In the genomic region with DNA sequence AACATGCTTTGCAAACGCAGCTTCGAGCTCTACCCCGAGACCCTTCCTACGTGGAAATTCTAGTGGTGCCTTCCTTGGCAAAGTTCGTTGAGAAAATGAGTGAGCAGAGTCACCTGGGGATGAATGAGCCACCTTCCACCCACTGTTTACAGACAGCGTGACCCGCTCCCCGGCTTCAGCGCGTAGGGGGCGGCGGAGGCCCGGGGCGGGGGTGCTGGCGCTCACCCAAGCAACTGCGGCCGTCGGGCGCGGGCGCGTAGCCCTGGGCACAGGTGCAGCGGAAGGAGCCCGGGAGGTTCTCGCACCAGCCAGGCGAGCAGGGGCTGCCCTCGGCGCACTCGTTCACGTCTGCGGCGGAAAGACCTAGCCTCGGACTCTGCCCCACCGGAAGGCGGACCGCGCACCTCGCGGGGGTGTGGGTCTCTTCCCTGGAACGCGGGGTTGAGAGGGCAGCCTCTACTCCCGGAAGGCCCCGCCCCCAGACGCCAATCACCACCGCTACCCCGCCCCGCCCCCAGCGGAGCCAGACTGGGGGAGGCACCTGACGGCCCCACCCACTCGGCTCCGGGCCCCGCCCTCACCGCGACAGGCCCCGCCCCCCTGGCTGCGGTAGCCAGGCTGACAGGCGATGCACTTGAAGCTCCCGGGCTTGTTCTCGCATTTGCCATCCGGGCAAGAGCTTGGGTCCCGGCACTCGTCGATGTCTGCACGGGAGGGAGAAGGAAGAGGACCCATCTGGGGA, we compare ENCODE assay signal across 8 cellular contexts. TPM values are rescaled to one million over a fixed set of nuclear protein-coding genes. Genes with fewer than 3 reads are reported as not detected.
DNase-seq lines count a peak whose midpoint lies in the region; ATAC-seq and TF ChIP-seq lines count a peak whose summit lies in the region.

No MANE protein-coding gene starts in this region.

- CTCF ChIA-PET in CD4-positive, alpha-beta memory T cell (lab: Charles Lee; ENCODE audit: partially characterized antibody), result interaction anchor here (0.9 to 7.9 kb wide), 6 partner anchors 13 to 41 kb away, joined by 3 to 124 read pairs (median 4); partner anchors contain the start of genes EHBP1L1 and FAM89B
- CTCF ChIA-PET in PC-3 (lab: Charles Lee), result interaction anchor here (0.6 to 1.0 kb wide), 6 partner anchors 19 to 146 kb away, joined by 4 to 16 read pairs (median 9); partner anchors contain the start of genes EHBP1L1 and ZNRD2

- H3K79me2 ChIP-seq in PC-3 (ENCODE audit: low read length) (no peaks in the 10 kb centered on the region), smooth muscle cell (ENCODE audit: low read depth) (no peaks in the 10 kb centered on the region)

- H3K9me2 ChIP-seq in PC-3 (replicated peaks; ENCODE audit: low read length), result no peaks in the 10 kb centered on the region

- POLR2A ChIA-PET in CD4-positive, alpha-beta memory T cell (lab: Charles Lee; ENCODE audit: partially characterized antibody), result interaction anchor here (0.7 to 10.5 kb wide), 27 partner anchors 9 to 313 kb away, joined by 3 to 181 read pairs (median 4); partner anchors contain the start of genes EHBP1L1, FAM89B, LTBP3 and MALAT1
- POLR2A ChIA-PET in PC-3 (lab: Charles Lee; ENCODE audit: unreplicated experiment), result interaction anchor here (0.5 to 0.8 kb wide), 2 partner anchors 21 to 272 kb away, joined by 3 to 7 read pairs; partner anchors contain the start of gene SCYL1

- peak overlapping the region; percentile 61 for H2AFZ ChIP-seq in PC-3 (ENCODE audit: low read length)
- no peak overlapping the region for H2AFZ ChIP-seq in smooth muscle cell (ENCODE audit: low read depth)

- no peaks in the 10 kb centered on the region for H3K27me3 Mint-ChIP-seq in CD4-positive, alpha-beta memory T cell
- no peaks in the 10 kb centered on the region for H3K27me3 Mint-ChIP-seq in activated T-helper 2 cell treated with anti-CD3 and anti-CD28 coated beads, Interferon-gamma antibody, Interleukin-2, Interleukin-4, amounts not matched to agents 10 μg/mL and 5 μg/mL and 100 μg/mL, durations not matched to agents 14 hours and 24 hours and 36 hours (ENCODE audit: low read depth)
- H3K27me3 Mint-ChIP-seq in chondrocyte (ENCODE audit: low read depth), result no peaks in the 10 kb centered on the region

- H3K4me1 Mint-ChIP-seq in CD4-positive, alpha-beta memory T cell, result peaks cover 31 to 65% (median 43%) of the 10 kb centered on the region in 4 donors
- peaks cover 35% of the 10 kb centered on the region for H3K4me1 Mint-ChIP-seq in activated T-helper 2 cell treated with anti-CD3 and anti-CD28 coated beads, Interferon-gamma antibody, Interleukin-2, Interleukin-4, amounts not matched to agents 10 μg/mL and 5 μg/mL and 100 μg/mL, durations not matched to agents 14 hours and 24 hours and 36 hours (ENCODE audit: low read depth)
- peaks cover 8% of the 10 kb centered on the region for H3K4me1 Mint-ChIP-seq in chondrocyte (ENCODE audit: low read depth)

- peaks cover 46% of the 10 kb centered on the region for H3K4me1 ChIP-seq in CD4-positive, alpha-beta memory T cell (ENCODE audit: insufficient read depth, low read length)
- H3K4me1 ChIP-seq in HUES48 (ENCODE audit: control insufficient read depth, insufficient read depth, low read length) (0 out of 2 replicates have a peak, but pooled peaks cover 2% of the 10 kb centered on the region), PC-3 (ENCODE audit: insufficient read depth, low read length) (peaks cover 28% of the 10 kb centered on the region), right cardiac atrium (ENCODE audit: control insufficient read depth, insufficient read depth, low read length) (no peaks in the 10 kb centered on the region), smooth muscle cell (ENCODE audit: low read depth) (no peaks in the 10 kb centered on the region)

- H3K4me2 ChIP-seq in PC-3 (ENCODE audit: low read length) (peak overlapping the region; percentile 88), smooth muscle cell (peak overlapping the region; percentile 61)

- TF ChIP-seq CTCF in PC-3 (conservative IDR thresholded peaks at IDR 0.05; ENCODE audit: low read depth, low read length) (no peak), smooth muscle cell (IDR thresholded peaks at IDR 0.05; ENCODE audit: borderline replicate concordance, insufficient read depth, poor library complexity, severe bottlenecking) (no peak), chondrocyte (IDR thresholded peaks at IDR 0.05) (no peak)

- BruUV-seq in PC-3 (replicated peaks; lab: Mats Ljungman, UMichigan), result no TSS peak

- H3K9me3 Mint-ChIP-seq in CD4-positive, alpha-beta memory T cell, result no peaks in the 10 kb centered on the region
- H3K9me3 Mint-ChIP-seq in activated T-helper 2 cell treated with anti-CD3 and anti-CD28 coated beads, Interferon-gamma antibody, Interleukin-2, Interleukin-4, amounts not matched to agents 10 μg/mL and 5 μg/mL and 100 μg/mL, durations not matched to agents 14 hours and 24 hours and 36 hours, result no peaks in the 10 kb centered on the region
- H3K9me3 Mint-ChIP-seq in chondrocyte (ENCODE audit: low read depth), result no peaks in the 10 kb centered on the region

- H3K36me3 Mint-ChIP-seq in CD4-positive, alpha-beta memory T cell, result peaks cover 5 to 18% of the 10 kb centered on the region in 2 donors
- H3K36me3 Mint-ChIP-seq in activated T-helper 2 cell treated with anti-CD3 and anti-CD28 coated beads, Interferon-gamma antibody, Interleukin-2, Interleukin-4, amounts not matched to agents 10 μg/mL and 5 μg/mL and 100 μg/mL, durations not matched to agents 14 hours and 24 hours and 36 hours (ENCODE audit: low read depth), result peaks cover 60% of the 10 kb centered on the region
- H3K36me3 Mint-ChIP-seq in chondrocyte (ENCODE audit: low read depth), result peaks cover 36% of the 10 kb centered on the region

- 47% methylated on average over 64 of the region's 64 CpGs for WGBS in right cardiac atrium
- WGBS in smooth muscle cell (ENCODE audit: low lambda C conversion rate), result 22% methylated on average over 52 of the region's 64 CpGs

- no peak overlapping the region for H3K9ac ChIP-seq in HUES48 (ENCODE audit: low read depth, low read length)
- H3K9ac ChIP-seq in PC-3 (ENCODE audit: low read length), result no peak overlapping the region
- no peak overlapping the region for H3K9ac ChIP-seq in smooth muscle cell (ENCODE audit: low read depth)

- H3F3A ChIP-seq in PC-3 (ENCODE audit: low read length, unreplicated experiment) (no peaks in the 10 kb centered on the region), smooth muscle cell (ENCODE audit: low read depth) (peaks cover 5% of the 10 kb centered on the region)

- H3K27ac Mint-ChIP-seq in CD4-positive, alpha-beta memory T cell, result peak overlapping the region; percentile 81 to 97 (median 94)
- H3K27ac Mint-ChIP-seq in activated T-helper 2 cell treated with anti-CD3 and anti-CD28 coated beads, Interferon-gamma antibody, Interleukin-2, Interleukin-4, amounts not matched to agents 10 μg/mL and 5 μg/mL and 100 μg/mL, durations not matched to agents 14 hours and 24 hours and 36 hours, result peak overlapping the region; percentile 81
- no peak overlapping the region for H3K27ac Mint-ChIP-seq in chondrocyte (ENCODE audit: unreplicated experiment)

- no peaks in the 10 kb centered on the region for H3K27me3 ChIP-seq in CD4-positive, alpha-beta memory T cell (ENCODE audit: insufficient read depth, low read length)
- H3K27me3 ChIP-seq in HUES48 (ENCODE audit: control insufficient read depth, insufficient read depth, low read length) (peaks cover 53% of the 10 kb centered on the region), PC-3 (ENCODE audit: low read length) (no peaks in the 10 kb centered on the region), right cardiac atrium (ENCODE audit: control insufficient read depth, insufficient read depth) (no peaks in the 10 kb centered on the region), smooth muscle cell (ENCODE audit: low read depth) (no peaks in the 10 kb centered on the region)

- H4K20me1 ChIP-seq in PC-3 (ENCODE audit: low read length) (no peaks in the 10 kb centered on the region), smooth muscle cell (ENCODE audit: low read depth) (no peaks in the 10 kb centered on the region)

- peaks cover 3% of the 10 kb centered on the region for H3K36me3 ChIP-seq in CD4-positive, alpha-beta memory T cell (ENCODE audit: insufficient read depth, low read length)
- H3K36me3 ChIP-seq in HUES48 (ENCODE audit: control insufficient read depth, insufficient read depth, low read length) (no peaks in the 10 kb centered on the region), PC-3 (ENCODE audit: low read depth, low read length) (peaks cover 7% of the 10 kb centered on the region; the same call in 1 of the 2 replicates), smooth muscle cell (ENCODE audit: low read depth) (no peaks in the 10 kb centered on the region)

- DNase-seq in CD4-positive, alpha-beta memory T cell, result peak; percentile 96 to 99 (median 97)
- DNase-seq in PC-3 (peak; percentile 94), right cardiac atrium (peak; percentile 83 to 95 (median 92)), smooth muscle cell (lab: John Stamatoyannopoulos, UW; ENCODE audit: unreplicated experiment) (no peak), chondrocyte (ENCODE audit: low spot score) (no peak)
- peak; percentile 97 for DNase-seq in activated T-helper 2 cell treated with anti-CD3 and anti-CD28 coated beads, Interferon-gamma antibody, Interleukin-2, Interleukin-4, amounts not matched to agents 10 μg/mL and 5 μg/mL and 100 μg/mL, durations not matched to agents 14 hours and 24 hours and 36 hours (ENCODE audit: low spot score)

- H3K9me3 ChIP-seq in CD4-positive, alpha-beta memory T cell (ENCODE audit: control insufficient read depth in 1 of 2, low read length in 2 of 2), result no peaks in the 10 kb centered on the region
- H3K9me3 ChIP-seq in HUES48 (ENCODE audit: control insufficient read depth, insufficient read depth, low read length) (no peaks in the 10 kb centered on the region), PC-3 (ENCODE audit: low read length) (no peaks in the 10 kb centered on the region), right cardiac atrium (ENCODE audit: control insufficient read depth, low read length) (no peaks in the 10 kb centered on the region), smooth muscle cell (replicated peaks; ENCODE audit: low read depth) (no peaks in the 10 kb centered on the region)

- H3K27ac ChIP-seq in CD4-positive, alpha-beta memory T cell (ENCODE audit: low read depth, low read length), result peak overlapping the region; percentile 59
- H3K27ac ChIP-seq in HUES48 (ENCODE audit: low read depth, low read length) (no peak overlapping the region), PC-3 (ENCODE audit: low read length) (peak overlapping the region; percentile 44), right cardiac atrium (ENCODE audit: low read length) (no peak overlapping the region), smooth muscle cell (ENCODE audit: low read depth) (no peak overlapping the region)

- intact Hi-C loops in CD4-positive, alpha-beta memory T cell (cut with micrococcal nuclease), result no loop called here
- intact Hi-C loops in PC-3 (cut with micrococcal nuclease) (loop anchor here (10.0 kb wide), 1 partner anchor 68 kb away; the partner anchor contains the start of genes MAP3K11 and PCNX3), right cardiac atrium (cut with DNase I) (loop anchor here in 2 of 4 donors (10.0 kb wide), 1 partner anchor 58 kb away; no protein-coding TSS in a partner anchor)
- intact Hi-C loops in activated T-helper 2 cell treated with anti-CD3 and anti-CD28 coated beads, Interferon-gamma antibody, Interleukin-2, Interleukin-4, amounts not matched to agents 10 μg/mL and 5 μg/mL and 100 μg/mL, durations not matched to agents 14 hours and 24 hours and 36 hours (cut with micrococcal nuclease), result loop anchor here (1.0 kb wide), 2 partner anchors 24 to 29 kb away; partner anchors contain the start of gene ZNRD2

- ATAC-seq in GM19463 (IDR thresholded peaks at IDR 0.05; ENCODE audit: unreplicated experiment) (peak; percentile 75), PC-3 (peak; percentile 74), right cardiac atrium (peak; percentile 79 to 83)

- H3K4me3 Mint-ChIP-seq in CD4-positive, alpha-beta memory T cell, result peak overlapping the region; percentile 79 to 92 (median 80)
- H3K4me3 Mint-ChIP-seq in activated T-helper 2 cell treated with anti-CD3 and anti-CD28 coated beads, Interferon-gamma antibody, Interleukin-2, Interleukin-4, amounts not matched to agents 10 μg/mL and 5 μg/mL and 100 μg/mL, durations not matched to agents 14 hours and 24 hours and 36 hours (ENCODE audit: low read depth), result peak overlapping the region; percentile 76
- H3K4me3 Mint-ChIP-seq in chondrocyte (ENCODE audit: unreplicated experiment), result no peak overlapping the region

- peak overlapping the region in 1 of 2 donors; percentile 41 for H3K4me3 ChIP-seq in CD4-positive, alpha-beta memory T cell (ENCODE audit: low read length in 2 of 2)
- peak overlapping the region; percentile 71 for H3K4me3 ChIP-seq in HUES48 (ENCODE audit: low read depth, low read length)
- H3K4me3 ChIP-seq in PC-3 (ENCODE audit: low read length), result peak overlapping the region; percentile 69
- no peak overlapping the region for H3K4me3 ChIP-seq in right cardiac atrium (ENCODE audit: low read length)
- peak overlapping the region; percentile 34 for H3K4me3 ChIP-seq in smooth muscle cell

RNA-seq across cellular contexts. Expression of gene LTBP3, which starts 11.8 kb away (rescaled TPM):
- 100 to 1,000 TPM; 201 to 211 TPM for total RNA-seq in CD4-positive, alpha-beta memory T cell
- polyA plus RNA-seq in CD4-positive, alpha-beta memory T cell, result 10 to 100 TPM in 1 of 2 donors, 1 to 10 TPM in 1; 9.0 to 23.6 TPM
- total RNA-seq in PC-3 (2014; rRNA removed), result 197 and 233 TPM in 2 replicates
- 85.3 and 86.4 TPM in 2 replicates for total RNA-seq in activated T-helper 2 cell treated with anti-CD3 and anti-CD28 coated beads, Interferon-gamma antibody, Interleukin-2, Interleukin-4, amounts not matched to agents 10 μg/mL and 5 μg/mL and 100 μg/mL, durations not matched to agents 14 hours and 24 hours and 36 hours
- 100 to 1,000 TPM; 128 to 161 (median 140) TPM for total RNA-seq in right cardiac atrium
- polyA plus RNA-seq in right cardiac atrium, result 60.2 TPM
- total RNA-seq in smooth muscle cell, result 33.6 TPM in 2 replicates
- polyA plus RNA-seq in smooth muscle cell, result 46.4 and 53.9 TPM in 2 replicates
- total RNA-seq in chondrocyte, result 264 to 272 TPM (median 271 TPM) in 3 replicates

RNA-seq across cellular contexts. Expression of gene SCYL1, which starts 21.5 kb away (rescaled TPM):
- total RNA-seq in CD4-positive, alpha-beta memory T cell, result 10 to 100 TPM; 72.5 to 81.3 TPM
- polyA plus RNA-seq in CD4-positive, alpha-beta memory T cell, result 10 to 100 TPM; 22.9 to 40.8 TPM
- total RNA-seq in PC-3 (2014; rRNA removed) (201 and 262 TPM in 2 replicates), right cardiac atrium (10 to 100 TPM; 59.9 to 65.2 (median 62.8) TPM), smooth muscle cell (66.6 and 90.8 TPM in 2 replicates), chondrocyte (108 to 123 TPM (median 120 TPM) in 3 replicates)
- 94.4 and 95.8 TPM in 2 replicates for total RNA-seq in activated T-helper 2 cell treated with anti-CD3 and anti-CD28 coated beads, Interferon-gamma antibody, Interleukin-2, Interleukin-4, amounts not matched to agents 10 μg/mL and 5 μg/mL and 100 μg/mL, durations not matched to agents 14 hours and 24 hours and 36 hours
- polyA plus RNA-seq in right cardiac atrium (56.6 TPM), smooth muscle cell (108 and 123 TPM in 2 replicates)

RNA-seq across cellular contexts. Expression of gene ZNRD2, which starts 23.9 kb away (rescaled TPM):
- total RNA-seq in CD4-positive, alpha-beta memory T cell, result 10 to 100 TPM; 24.6 to 27.5 TPM
- polyA plus RNA-seq in CD4-positive, alpha-beta memory T cell, result 10 to 100 TPM; 70.1 to 74.9 TPM
- total RNA-seq in PC-3 (2014; rRNA removed) (126 and 206 TPM in 2 replicates), right cardiac atrium (10 to 100 TPM; 32.6 to 35.3 (median 34.9) TPM), smooth muscle cell (45.9 and 55.5 TPM in 2 replicates), chondrocyte (26.4 to 32.1 TPM (median 28.1 TPM) in 3 replicates)
- 63.6 and 63.8 TPM in 2 replicates for total RNA-seq in activated T-helper 2 cell treated with anti-CD3 and anti-CD28 coated beads, Interferon-gamma antibody, Interleukin-2, Interleukin-4, amounts not matched to agents 10 μg/mL and 5 μg/mL and 100 μg/mL, durations not matched to agents 14 hours and 24 hours and 36 hours
- polyA plus RNA-seq in right cardiac atrium (56.8 TPM), smooth muscle cell (105 and 108 TPM in 2 replicates)

RNA-seq across cellular contexts. Expression of gene FAM89B, which starts 25.9 kb away (rescaled TPM):
- 10 to 100 TPM; 68.9 to 71.4 TPM for total RNA-seq in CD4-positive, alpha-beta memory T cell
- polyA plus RNA-seq in CD4-positive, alpha-beta memory T cell, result 100 to 1,000 TPM; 130 to 164 TPM
- total RNA-seq in PC-3 (2014; rRNA removed), result 76.3 and 87.7 TPM in 2 replicates
- 31.5 and 32.0 TPM in 2 replicates for total RNA-seq in activated T-helper 2 cell treated with anti-CD3 and anti-CD28 coated beads, Interferon-gamma antibody, Interleukin-2, Interleukin-4, amounts not matched to agents 10 μg/mL and 5 μg/mL and 100 μg/mL, durations not matched to agents 14 hours and 24 hours and 36 hours
- total RNA-seq in right cardiac atrium, result 10 to 100 TPM; 40.5 to 46.6 (median 45.9) TPM
- 43.0 TPM for polyA plus RNA-seq in right cardiac atrium
- 51.4 and 63.9 TPM in 2 replicates for total RNA-seq in smooth muscle cell
- 174 TPM in 2 replicates for polyA plus RNA-seq in smooth muscle cell
- total RNA-seq in chondrocyte, result 84.8 to 91.9 TPM (median 86.8 TPM) in 3 replicates

RNA-seq across cellular contexts. Expression of gene EHBP1L1, which starts 29.5 kb away (rescaled TPM):
- total RNA-seq in CD4-positive, alpha-beta memory T cell, result 100 to 1,000 TPM; 151 to 154 TPM
- 10 to 100 TPM in 1 of 2 donors, 1 to 10 TPM in 1; 8.9 to 25.2 TPM for polyA plus RNA-seq in CD4-positive, alpha-beta memory T cell
- total RNA-seq in PC-3 (2014; rRNA removed) (126 and 200 TPM in 2 replicates), right cardiac atrium (10 to 100 TPM; 43.9 to 80.2 (median 48.2) TPM), smooth muscle cell (5.1 and 14.0 TPM in 2 replicates), chondrocyte (28.1 to 82.0 TPM (median 81.3 TPM) in 3 replicates)
- 163 and 168 TPM in 2 replicates for total RNA-seq in activated T-helper 2 cell treated with anti-CD3 and anti-CD28 coated beads, Interferon-gamma antibody, Interleukin-2, Interleukin-4, amounts not matched to agents 10 μg/mL and 5 μg/mL and 100 μg/mL, durations not matched to agents 14 hours and 24 hours and 36 hours
- polyA plus RNA-seq in right cardiac atrium (35.7 TPM), smooth muscle cell (28.4 and 29.5 TPM in 2 replicates)

Comparison
In these comparisons a context has a peak if more than half of its experiments do, and no peak if none do; other contexts are left out.
1. DNase-seq: peak in CD4-positive, alpha-beta memory T cell (5 of 5), PC-3 (single experiment), activated T-helper 2 cell treated with anti-CD3 and anti-CD28 coated beads, Interferon-gamma antibody, Interleukin-2, Interleukin-4, amounts not matched to agents 10 μg/mL and 5 μg/mL and 100 μg/mL, durations not matched to agents 14 hours and 24 hours and 36 hours (single experiment) and right cardiac atrium (3 of 3); none in smooth muscle cell (single experiment) and chondrocyte (single experiment).
2. H3K27ac ChIP-seq: peak in CD4-positive, alpha-beta memory T cell (single experiment) and PC-3 (single experiment); none in HUES48 (single experiment), right cardiac atrium (single experiment) and smooth muscle cell (single experiment).
3. Peak in every context shown above with its lines, with median percentiles within 50 percentile points of each other: ATAC-seq.